21 cellular contexts compared by ENCODE assay signal in the genomic region with DNA sequence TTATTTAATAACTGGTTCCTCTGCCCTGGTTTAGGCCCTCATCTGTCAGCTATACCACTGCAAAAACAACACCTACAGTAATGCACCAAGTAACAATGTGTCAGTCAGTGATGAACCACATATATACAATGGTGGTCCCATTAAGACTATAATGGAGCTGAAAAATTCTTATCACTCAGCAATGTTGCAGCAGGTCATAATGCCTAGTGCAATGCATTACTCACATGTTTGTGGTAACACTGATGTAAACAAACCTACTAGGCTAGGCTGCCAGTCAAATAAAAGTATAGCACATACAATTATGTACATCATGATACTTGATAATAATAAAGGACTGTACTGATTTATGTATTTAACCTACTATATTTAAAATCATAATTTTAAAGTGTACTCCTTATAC. TPM values are rescaled to one million over a fixed set of nuclear protein-coding genes. Genes with fewer than 3 reads are reported as not detected.
A peak's percentile ranks its signal among the peaks of the same experiment; 100 is the strongest.
DNase-seq lines count a peak whose midpoint lies in the region; ATAC-seq and TF ChIP-seq lines count a peak whose summit lies in the region.
"Had no signal": no experiment of that assay in that cellular context is flagged by ENCODE, and none has a peak within 500 bp of the region (broad histone marks: within the 10 kb centered on the region; RNA-seq: fewer than 3 reads in every experiment).

No MANE protein-coding gene starts in this region.

- POLR2A ChIA-PET in T-cell (lab: Charles Lee), result no interaction called here

- H3K36me3 Mint-ChIP-seq in CD4-positive, CD25-positive, alpha-beta regulatory T cell, result peaks cover 42% of the 10 kb centered on the region
- peaks cover 52% of the 10 kb centered on the region for H3K36me3 Mint-ChIP-seq in T-cell

- no peak for TF ChIP-seq CTCF in epithelial cell of esophagus (IDR thresholded peaks at IDR 0.05; ENCODE audit: insufficient read depth, low read depth, low read length, missing control alignments)
- no peak for TF ChIP-seq CTCF in stomach (IDR thresholded peaks at IDR 0.05)

- H3K9me3 ChIP-seq in CD4-positive, CD25-positive, alpha-beta regulatory T cell (ENCODE audit: control insufficient read depth in 2 of 2, low read length in 2 of 2), result no peaks in the 10 kb centered on the region
- no peaks in the 10 kb centered on the region for H3K9me3 ChIP-seq in stomach
- H3K9me3 ChIP-seq: SK-N-SH had no signal

- H3K4me3 Mint-ChIP-seq in CD4-positive, CD25-positive, alpha-beta regulatory T cell, result no peak overlapping the region
- no peak overlapping the region for H3K4me3 Mint-ChIP-seq in T-cell
- H3K4me3 Mint-ChIP-seq: B cell, IgD-negative memory B cell had no signal

- H3K27me3 Mint-ChIP-seq in CD4-positive, CD25-positive, alpha-beta regulatory T cell, result no peaks in the 10 kb centered on the region
- H3K27me3 Mint-ChIP-seq in T-cell, result no peaks in the 10 kb centered on the region
- H3K27me3 Mint-ChIP-seq: B cell, IgD-negative memory B cell had no signal

- peaks cover 67% of the 10 kb centered on the region for H3K36me3 ChIP-seq in CD4-positive, CD25-positive, alpha-beta regulatory T cell (ENCODE audit: control insufficient read depth, insufficient read depth, low read length)
- H3K36me3 ChIP-seq in stomach, result peaks cover 16 to 96% (median 81%) of the 10 kb centered on the region in 4 donors

- ATAC-seq in CD4-positive, CD25-positive, alpha-beta regulatory T cell (ENCODE audit: low read depth in 2 of 2), result no peak
- ATAC-seq in T-cell (replicated peaks in 1 of 4) (no peak), GM21381 (IDR thresholded peaks at IDR 0.05; ENCODE audit: unreplicated experiment) (no peak)

- H3K27ac Mint-ChIP-seq in CD4-positive, CD25-positive, alpha-beta regulatory T cell, result peak overlapping the region; percentile 3 to 71 (median 59)
- no peak overlapping the region for H3K27ac Mint-ChIP-seq in T-cell
- H3K27ac Mint-ChIP-seq: B cell, IgD-negative memory B cell had no signal

- H3K27me3 ChIP-seq in CD4-positive, CD25-positive, alpha-beta regulatory T cell (ENCODE audit: control insufficient read depth, insufficient read depth, low read length), result no peaks in the 10 kb centered on the region
- H3K27me3 ChIP-seq in stomach, result no peaks in the 10 kb centered on the region

- peaks cover 3 to 15% (median 12%) of the 10 kb centered on the region in 4 donors for H3K4me1 Mint-ChIP-seq in CD4-positive, CD25-positive, alpha-beta regulatory T cell
- H3K4me1 Mint-ChIP-seq in T-cell, result peaks cover 4 to 15% (median 5%) of the 10 kb centered on the region in 3 donors
- H3K4me1 Mint-ChIP-seq: B cell had no signal

- H3K4me1 ChIP-seq in CD4-positive, CD25-positive, alpha-beta regulatory T cell (ENCODE audit: control insufficient read depth, insufficient read depth, low read length, poor library complexity, severe bottlenecking), result no peaks in the 10 kb centered on the region
- no peaks in the 10 kb centered on the region for H3K4me1 ChIP-seq in stomach

- intact Hi-C loops in stomach (cut with DNase I; ENCODE audit: low total_unique reads), result no loop called here

- no peaks in the 10 kb centered on the region for H3K9me3 Mint-ChIP-seq in CD4-positive, CD25-positive, alpha-beta regulatory T cell
- no peaks in the 10 kb centered on the region for H3K9me3 Mint-ChIP-seq in T-cell
- H3K9me3 Mint-ChIP-seq: IgD-negative memory B cell had no signal

- no peak for TF ChIP-seq EP300 in stomach (IDR thresholded peaks at IDR 0.05)

- no peak overlapping the region for H3K27ac ChIP-seq in CD4-positive, CD25-positive, alpha-beta regulatory T cell (ENCODE audit: insufficient read depth, low read length, poor library complexity, severe bottlenecking)
- H3K27ac ChIP-seq in stomach, result no peak overlapping the region

- no peak for TF ChIP-seq POLR2A in stomach (IDR thresholded peaks at IDR 0.05)

- DNase-seq in CD4-positive, CD25-positive, alpha-beta regulatory T cell, result no peak
- DNase-seq in H4 (ENCODE audit: low spot score) (peak; percentile 16), SW480 (ENCODE audit: low spot score) (peak; percentile 10), epithelial cell of esophagus (ENCODE audit: low read depth) (peak; percentile 8), T-cell (no peak), stomach (no peak), NCI-H1048 (lab: John Stamatoyannopoulos, UW) (no peak)
- DNase-seq: H7, Karpas-422, NCI-H1105 treated with DMSO at 0.1 percent for 48 hours, NCI-H1694, NCI-H2081 treated with DMSO at 0.1 percent for 48 hours, NCI-H2227 treated with DMSO at 0.1 percent for 48 hours, NCI-H524, NCI-H82, OCI-M1, SHP77, SK-N-SH had no signal

- CTCF ChIA-PET in T-cell (lab: Charles Lee), result interaction anchor here in 1 of 2 donors (0.6 kb wide), 1 partner anchor 1315 kb away, joined by 3 read pairs; no protein-coding TSS in a partner anchor

- no peak overlapping the region for H3K4me3 ChIP-seq in CD4-positive, CD25-positive, alpha-beta regulatory T cell (ENCODE audit: low read depth, low read length)
- no peak overlapping the region for H3K4me3 ChIP-seq in epithelial cell of esophagus (ENCODE audit: low read length)
- no peak overlapping the region for H3K4me3 ChIP-seq in stomach

RNA-seq across cellular contexts. Expression of a gene that starts 31.3 kb away (rescaled TPM):
- total RNA-seq in CD4-positive, CD25-positive, alpha-beta regulatory T cell, result 34.0 TPM
- 10 to 100 TPM; 34.8 to 44.7 (median 42.8) TPM for polyA plus RNA-seq in CD4-positive, CD25-positive, alpha-beta regulatory T cell
- total RNA-seq in H4 (2014; rRNA removed; shearing (Covaris generic)), result 19.7 and 23.5 TPM in 2 replicates
- total RNA-seq in T-cell (10 to 100 TPM; 27.5 to 31.4 (median 28.4) TPM), stomach (100 to 1,000 TPM in 2 of 5 donors, 10 to 100 TPM in 3; 20.0 to 126 (median 61.7) TPM)
- 10 to 100 TPM; 17.7 to 33.5 (median 24.5) TPM for polyA plus RNA-seq in stomach

RNA-seq across cellular contexts. Expression of a gene that starts 31.5 kb away (rescaled TPM):
- 17.8 TPM for total RNA-seq in CD4-positive, CD25-positive, alpha-beta regulatory T cell
- polyA plus RNA-seq in CD4-positive, CD25-positive, alpha-beta regulatory T cell, result 10 to 100 TPM; 32.2 to 49.3 (median 40.3) TPM
- 18.7 and 28.6 TPM in 2 replicates for total RNA-seq in H4 (2014; rRNA removed; shearing (Covaris generic))
- total RNA-seq in T-cell, result 10 to 100 TPM; 15.9 to 20.9 (median 20.4) TPM
- 10 to 100 TPM in 3 of 5 donors, 1 to 10 TPM in 2; 5.8 to 33.8 (median 14.3) TPM for total RNA-seq in stomach
- 10 to 100 TPM in 2 of 3 donors, 1 to 10 TPM in 1; 8.4 to 11.3 (median 10.8) TPM for polyA plus RNA-seq in stomach

Comparison
In these comparisons a context has a peak if more than half of its experiments do, and no peak if none do; other contexts are left out.
1. DNase-seq: peak in H4 (single experiment), SW480 (single experiment) and epithelial cell of esophagus (single experiment); none in CD4-positive, CD25-positive, alpha-beta regulatory T cell (0 of 3), T-cell (0 of 34), stomach (single experiment) and NCI-H1048 (single experiment).
2. H3K27ac Mint-ChIP-seq: peak in CD4-positive, CD25-positive, alpha-beta regulatory T cell (3 of 3); none in T-cell (0 of 2).